Comparison of ENCODE assay signal across 1 cellular context in the genomic region with DNA sequence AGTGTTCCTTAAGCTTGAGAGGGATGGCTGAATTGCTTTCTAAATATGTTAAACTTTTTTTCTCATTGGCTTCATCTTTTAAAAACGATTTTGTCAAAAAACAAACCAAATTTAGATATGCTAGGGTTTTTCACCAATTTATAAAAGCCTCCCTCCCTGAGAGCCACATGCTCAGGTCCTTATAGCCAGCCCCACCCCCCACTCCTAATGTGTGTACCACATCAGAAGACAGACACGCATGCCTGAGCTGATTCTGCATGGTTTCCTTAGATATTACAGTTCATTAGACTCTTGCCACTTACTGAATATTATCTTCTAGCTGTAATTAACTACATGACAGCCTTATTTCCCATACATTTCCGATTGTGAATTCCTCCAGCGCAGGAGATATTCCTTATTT.
TF ChIP-seq lines count a peak whose summit lies in the region.

No MANE protein-coding gene starts in this region.

TF ChIP-seq in GM23338, 12 proteins besides CTCF, POLR2A, EP300 and RAD21 (continued from another document):
- TF ChIP-seq, protein P1, sequence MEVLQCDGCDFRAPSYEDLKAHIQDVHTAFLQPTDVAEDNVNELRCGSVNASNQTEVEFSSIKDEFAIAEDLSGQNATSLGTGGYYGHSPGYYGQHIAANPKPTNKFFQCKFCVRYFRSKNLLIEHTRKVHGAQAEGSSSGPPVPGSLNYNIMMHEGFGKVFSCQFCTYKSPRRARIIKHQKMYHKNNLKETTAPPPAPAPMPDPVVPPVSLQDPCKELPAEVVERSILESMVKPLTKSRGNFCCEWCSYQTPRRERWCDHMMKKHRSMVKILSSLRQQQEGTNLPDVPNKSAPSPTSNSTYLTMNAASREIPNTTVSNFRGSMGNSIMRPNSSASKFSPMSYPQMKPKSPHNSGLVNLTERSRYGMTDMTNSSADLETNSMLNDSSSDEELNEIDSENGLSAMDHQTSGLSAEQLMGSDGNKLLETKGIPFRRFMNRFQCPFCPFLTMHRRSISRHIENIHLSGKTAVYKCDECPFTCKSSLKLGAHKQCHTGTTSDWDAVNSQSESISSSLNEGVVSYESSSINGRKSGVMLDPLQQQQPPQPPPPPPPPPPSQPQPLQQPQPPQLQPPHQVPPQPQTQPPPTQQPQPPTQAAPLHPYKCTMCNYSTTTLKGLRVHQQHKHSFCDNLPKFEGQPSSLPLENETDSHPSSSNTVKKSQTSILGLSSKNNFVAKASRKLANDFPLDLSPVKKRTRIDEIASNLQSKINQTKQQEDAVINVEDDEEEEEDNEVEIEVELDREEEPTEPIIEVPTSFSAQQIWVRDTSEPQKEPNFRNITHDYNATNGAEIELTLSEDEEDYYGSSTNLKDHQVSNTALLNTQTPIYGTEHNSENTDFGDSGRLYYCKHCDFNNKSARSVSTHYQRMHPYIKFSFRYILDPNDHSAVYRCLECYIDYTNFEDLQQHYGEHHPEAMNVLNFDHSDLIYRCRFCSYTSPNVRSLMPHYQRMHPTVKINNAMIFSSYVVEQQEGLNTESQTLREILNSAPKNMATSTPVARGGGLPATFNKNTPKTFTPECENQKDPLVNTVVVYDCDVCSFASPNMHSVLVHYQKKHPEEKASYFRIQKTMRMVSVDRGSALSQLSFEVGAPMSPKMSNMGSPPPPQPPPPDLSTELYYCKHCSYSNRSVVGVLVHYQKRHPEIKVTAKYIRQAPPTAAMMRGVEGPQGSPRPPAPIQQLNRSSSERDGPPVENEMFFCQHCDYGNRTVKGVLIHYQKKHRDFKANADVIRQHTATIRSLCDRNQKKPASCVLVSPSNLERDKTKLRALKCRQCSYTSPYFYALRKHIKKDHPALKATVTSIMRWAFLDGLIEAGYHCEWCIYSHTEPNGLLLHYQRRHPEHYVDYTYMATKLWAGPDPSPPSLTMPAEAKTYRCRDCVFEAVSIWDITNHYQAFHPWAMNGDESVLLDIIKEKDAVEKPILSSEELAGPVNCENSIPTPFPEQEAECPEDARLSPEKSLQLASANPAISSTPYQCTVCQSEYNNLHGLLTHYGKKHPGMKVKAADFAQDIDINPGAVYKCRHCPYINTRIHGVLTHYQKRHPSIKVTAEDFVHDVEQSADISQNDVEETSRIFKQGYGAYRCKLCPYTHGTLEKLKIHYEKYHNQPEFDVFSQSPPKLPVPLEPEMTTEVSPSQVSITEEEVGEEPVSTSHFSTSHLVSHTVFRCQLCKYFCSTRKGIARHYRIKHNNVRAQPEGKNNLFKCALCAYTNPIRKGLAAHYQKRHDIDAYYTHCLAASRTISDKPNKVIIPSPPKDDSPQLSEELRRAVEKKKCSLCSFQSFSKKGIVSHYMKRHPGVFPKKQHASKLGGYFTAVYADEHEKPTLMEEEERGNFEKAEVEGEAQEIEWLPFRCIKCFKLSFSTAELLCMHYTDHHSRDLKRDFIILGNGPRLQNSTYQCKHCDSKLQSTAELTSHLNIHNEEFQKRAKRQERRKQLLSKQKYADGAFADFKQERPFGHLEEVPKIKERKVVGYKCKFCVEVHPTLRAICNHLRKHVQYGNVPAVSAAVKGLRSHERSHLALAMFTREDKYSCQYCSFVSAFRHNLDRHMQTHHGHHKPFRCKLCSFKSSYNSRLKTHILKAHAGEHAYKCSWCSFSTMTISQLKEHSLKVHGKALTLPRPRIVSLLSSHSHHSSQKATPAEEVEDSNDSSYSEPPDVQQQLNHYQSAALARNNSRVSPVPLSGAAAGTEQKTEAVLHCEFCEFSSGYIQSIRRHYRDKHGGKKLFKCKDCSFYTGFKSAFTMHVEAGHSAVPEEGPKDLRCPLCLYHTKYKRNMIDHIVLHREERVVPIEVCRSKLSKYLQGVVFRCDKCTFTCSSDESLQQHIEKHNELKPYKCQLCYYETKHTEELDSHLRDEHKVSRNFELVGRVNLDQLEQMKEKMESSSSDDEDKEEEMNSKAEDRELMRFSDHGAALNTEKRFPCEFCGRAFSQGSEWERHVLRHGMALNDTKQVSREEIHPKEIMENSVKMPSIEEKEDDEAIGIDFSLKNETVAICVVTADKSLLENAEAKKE (CRISPR knock-in tag; IDR thresholded peaks at IDR 0.05) = no peak
